1 cellular context compared by ENCODE assay signal in the genomic region with DNA sequence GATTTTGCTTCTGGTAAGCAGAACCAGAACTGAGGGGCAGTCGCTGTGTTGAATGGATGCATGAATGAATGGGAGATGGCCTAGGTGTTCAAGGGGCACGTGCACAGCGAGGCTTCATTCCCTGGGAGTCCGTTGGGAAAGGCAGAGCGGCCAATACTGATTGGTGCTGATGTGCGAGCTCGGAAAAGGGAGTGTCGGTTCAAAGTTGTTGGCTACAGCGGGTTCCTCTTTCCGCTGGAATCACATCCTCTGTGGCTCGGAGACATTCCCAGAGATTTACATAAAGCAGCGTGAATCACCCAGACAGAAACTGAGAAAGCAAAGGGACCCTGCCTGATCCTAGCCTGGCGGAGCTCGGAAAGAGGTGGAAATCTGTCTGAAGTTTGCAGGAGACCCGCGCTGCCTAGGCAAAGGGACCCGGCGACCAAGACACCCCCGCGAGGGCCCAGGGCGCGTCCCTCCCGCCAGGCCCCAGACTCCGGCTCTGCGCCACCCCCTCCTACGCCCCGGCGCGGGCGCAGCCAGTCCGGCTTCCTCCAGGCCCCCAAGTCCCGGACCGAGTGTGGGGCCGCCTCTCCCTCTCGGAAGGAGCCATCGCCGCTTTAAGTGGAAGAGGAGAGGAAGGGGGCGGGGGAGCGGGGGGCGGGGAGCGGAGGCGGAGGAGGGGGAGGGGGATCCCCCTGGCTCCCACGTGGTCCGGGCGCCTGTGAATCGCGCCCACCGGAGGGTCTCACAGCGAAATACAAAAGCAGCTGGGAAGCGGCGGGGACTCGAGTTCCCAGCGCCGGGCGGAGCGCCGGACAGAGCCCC.
TF ChIP-seq lines count a peak whose summit lies in the region.

A gene with protein sequence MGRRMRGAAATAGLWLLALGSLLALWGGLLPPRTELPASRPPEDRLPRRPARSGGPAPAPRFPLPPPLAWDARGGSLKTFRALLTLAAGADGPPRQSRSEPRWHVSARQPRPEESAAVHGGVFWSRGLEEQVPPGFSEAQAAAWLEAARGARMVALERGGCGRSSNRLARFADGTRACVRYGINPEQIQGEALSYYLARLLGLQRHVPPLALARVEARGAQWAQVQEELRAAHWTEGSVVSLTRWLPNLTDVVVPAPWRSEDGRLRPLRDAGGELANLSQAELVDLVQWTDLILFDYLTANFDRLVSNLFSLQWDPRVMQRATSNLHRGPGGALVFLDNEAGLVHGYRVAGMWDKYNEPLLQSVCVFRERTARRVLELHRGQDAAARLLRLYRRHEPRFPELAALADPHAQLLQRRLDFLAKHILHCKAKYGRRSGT (plus strand): TSS at position 774 of the 810 bp plus-strand sequence. CDS start 177 bp downstream, outside the sequence.

TF ChIP-seq in H1, 55 proteins besides CTCF, POLR2A, EP300 and RAD21 (continues in another document):
- TF ChIP-seq TCF12 (IDR thresholded peaks at IDR 0.05; ENCODE audit: low read depth, low read length) (no peak), POLR2AphosphoS5 (IDR thresholded peaks at IDR 0.05; ENCODE audit: low read depth, low read length) (no peak), JUN (IDR thresholded peaks at IDR 0.05; ENCODE audit: low read depth, low read length) (no peak), TAF7 (optimal IDR thresholded peaks at IDR 0.05; ENCODE audit: borderline replicate concordance, low read depth, low read length) (no peak), GABPA (IDR thresholded peaks at IDR 0.05; ENCODE audit: borderline replicate concordance, insufficient read depth, low read length) (no peak), NANOG (IDR thresholded peaks at IDR 0.05; ENCODE audit: insufficient read depth, low read depth, low read length, poor library complexity, severe bottlenecking) (no peak), CBX8 (IDR thresholded peaks at IDR 0.05; ENCODE audit: borderline replicate concordance, low read depth, low read length) (no peak), NRF1 (IDR thresholded peaks at IDR 0.05; ENCODE audit: low read depth, low read length) (no peak), PHF8 (conservative IDR thresholded peaks at IDR 0.05; ENCODE audit: low read depth, low read length) (no peak), TEAD4 (IDR thresholded peaks at IDR 0.05; ENCODE audit: low read depth, low read length) (no peak), CTBP2 (IDR thresholded peaks at IDR 0.05; ENCODE audit: borderline replicate concordance, insufficient read depth, insufficient read length, low read length) (no peak), MAFK (IDR thresholded peaks at IDR 0.05; ENCODE audit: low read depth, low read length) (no peak), CEBPB (IDR thresholded peaks at IDR 0.05; ENCODE audit: low read depth, low read length) (no peak), CHD2 (IDR thresholded peaks at IDR 0.05; ENCODE audit: low read length) (no peak), HDAC2 (IDR thresholded peaks at IDR 0.05; ENCODE audit: borderline replicate concordance in 1 of 2, low read depth in 2 of 2, low read length in 2 of 2) (no peak), EZH2 (IDR thresholded peaks at IDR 0.05; ENCODE audit: low read depth, low read length, severe bottlenecking) (peak; percentile 28), KDM4A (IDR thresholded peaks at IDR 0.05; ENCODE audit: low read depth, low read length, severe bottlenecking) (peak; percentile 94), SIX5 (IDR thresholded peaks at IDR 0.05; ENCODE audit: low read depth, low read length) (no peak), BRCA1 (IDR thresholded peaks at IDR 0.05; ENCODE audit: low read depth, low read length) (no peak), TAF1 (IDR thresholded peaks at IDR 0.05; ENCODE audit: low read depth, low read length) (peak; percentile 53; the same call in 1 of the 2 replicates), SP4 (IDR thresholded peaks at IDR 0.05; ENCODE audit: low read length) (no peak), ASH2L (IDR thresholded peaks at IDR 0.05; ENCODE audit: low read length) (peak; percentile 26), ZNF274 (IDR thresholded peaks at IDR 0.05; ENCODE audit: borderline replicate concordance, extremely low read depth, low read length) (no peak), GTF2F1 (IDR thresholded peaks at IDR 0.05; ENCODE audit: borderline replicate concordance, low read depth, low read length) (no peak), SIN3A (conservative IDR thresholded peaks at IDR 0.05 in 1 of 2, IDR thresholded peaks at IDR 0.05 in 1 of 2; ENCODE audit: low read depth in 1 of 2, low read length in 2 of 2) (no peak), KDM1A (IDR thresholded peaks at IDR 0.05; ENCODE audit: borderline replicate concordance, low read length) (peak; percentile 14; the same call in 1 of the 2 replicates), TBP (IDR thresholded peaks at IDR 0.05; ENCODE audit: low read depth, low read length) (no peak), SUZ12 (IDR thresholded peaks at IDR 0.05; ENCODE audit: low read length) (no peak), YY1 (IDR thresholded peaks at IDR 0.05; ENCODE audit: low read depth, low read length) (no peak), SAP30 (IDR thresholded peaks at IDR 0.05; ENCODE audit: insufficient read depth, insufficient replicate concordance, low read length) (no peak), SP2 (IDR thresholded peaks at IDR 0.05; ENCODE audit: low read length) (no peak), POU5F1 (IDR thresholded peaks at IDR 0.05; ENCODE audit: low read depth, low read length) (no peak), JUND (IDR thresholded peaks at IDR 0.05; ENCODE audit: low read length) (no peak), RFX5 (IDR thresholded peaks at IDR 0.05; ENCODE audit: borderline replicate concordance, low read depth, low read length) (no peak), CHD1 (IDR thresholded peaks at IDR 0.05; ENCODE audit: low read depth, low read length) (no peak), RXRA (IDR thresholded peaks at IDR 0.05; ENCODE audit: insufficient read depth, low read depth, low read length) (no peak), HDAC6 (IDR thresholded peaks at IDR 0.05; ENCODE audit: low read depth, low read length) (no peak), SP1 (IDR thresholded peaks at IDR 0.05; ENCODE audit: low read depth, low read length) (no peak), SRF (IDR thresholded peaks at IDR 0.05; ENCODE audit: low read depth, low read length) (no peak), BCL11A (IDR thresholded peaks at IDR 0.05; ENCODE audit: low read depth in 2 of 2, low read length in 2 of 2) (no peak), CREB1 (IDR thresholded peaks at IDR 0.05) (no peak), EGR1 (IDR thresholded peaks at IDR 0.05; ENCODE audit: borderline replicate concordance, low read depth, low read length) (peak; percentile 54; the same call in 1 of the 2 replicates), BACH1 (IDR thresholded peaks at IDR 0.05; ENCODE audit: low read length) (no peak), RBBP5 (IDR thresholded peaks at IDR 0.05; ENCODE audit: borderline replicate concordance, low read depth, low read length) (peak; percentile 27; the same call in 1 of the 2 replicates), KDM5A (IDR thresholded peaks at IDR 0.05; ENCODE audit: low read length) (no peak), CBX5 (IDR thresholded peaks at IDR 0.05; ENCODE audit: low read depth, low read length) (no peak)
- TF ChIP-seq, protein P1, sequence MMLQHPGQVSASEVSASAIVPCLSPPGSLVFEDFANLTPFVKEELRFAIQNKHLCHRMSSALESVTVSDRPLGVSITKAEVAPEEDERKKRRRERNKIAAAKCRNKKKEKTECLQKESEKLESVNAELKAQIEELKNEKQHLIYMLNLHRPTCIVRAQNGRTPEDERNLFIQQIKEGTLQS (IDR thresholded peaks at IDR 0.05; ENCODE audit: insufficient read depth, low read depth, low read length) = no peak
- TF ChIP-seq, protein P2, sequence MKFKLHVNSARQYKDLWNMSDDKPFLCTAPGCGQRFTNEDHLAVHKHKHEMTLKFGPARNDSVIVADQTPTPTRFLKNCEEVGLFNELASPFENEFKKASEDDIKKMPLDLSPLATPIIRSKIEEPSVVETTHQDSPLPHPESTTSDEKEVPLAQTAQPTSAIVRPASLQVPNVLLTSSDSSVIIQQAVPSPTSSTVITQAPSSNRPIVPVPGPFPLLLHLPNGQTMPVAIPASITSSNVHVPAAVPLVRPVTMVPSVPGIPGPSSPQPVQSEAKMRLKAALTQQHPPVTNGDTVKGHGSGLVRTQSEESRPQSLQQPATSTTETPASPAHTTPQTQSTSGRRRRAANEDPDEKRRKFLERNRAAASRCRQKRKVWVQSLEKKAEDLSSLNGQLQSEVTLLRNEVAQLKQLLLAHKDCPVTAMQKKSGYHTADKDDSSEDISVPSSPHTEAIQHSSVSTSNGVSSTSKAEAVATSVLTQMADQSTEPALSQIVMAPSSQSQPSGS (IDR thresholded peaks at IDR 0.05; ENCODE audit: low read length) = no peak
- TF ChIP-seq, protein P3, sequence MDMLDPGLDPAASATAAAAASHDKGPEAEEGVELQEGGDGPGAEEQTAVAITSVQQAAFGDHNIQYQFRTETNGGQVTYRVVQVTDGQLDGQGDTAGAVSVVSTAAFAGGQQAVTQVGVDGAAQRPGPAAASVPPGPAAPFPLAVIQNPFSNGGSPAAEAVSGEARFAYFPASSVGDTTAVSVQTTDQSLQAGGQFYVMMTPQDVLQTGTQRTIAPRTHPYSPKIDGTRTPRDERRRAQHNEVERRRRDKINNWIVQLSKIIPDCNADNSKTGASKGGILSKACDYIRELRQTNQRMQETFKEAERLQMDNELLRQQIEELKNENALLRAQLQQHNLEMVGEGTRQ (IDR thresholded peaks at IDR 0.05; ENCODE audit: low read length) = no peak
- TF ChIP-seq, protein P4, sequence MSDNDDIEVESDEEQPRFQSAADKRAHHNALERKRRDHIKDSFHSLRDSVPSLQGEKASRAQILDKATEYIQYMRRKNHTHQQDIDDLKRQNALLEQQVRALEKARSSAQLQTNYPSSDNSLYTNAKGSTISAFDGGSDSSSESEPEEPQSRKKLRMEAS (IDR thresholded peaks at IDR 0.05) = peak; percentile 99
- TF ChIP-seq, protein P5, sequence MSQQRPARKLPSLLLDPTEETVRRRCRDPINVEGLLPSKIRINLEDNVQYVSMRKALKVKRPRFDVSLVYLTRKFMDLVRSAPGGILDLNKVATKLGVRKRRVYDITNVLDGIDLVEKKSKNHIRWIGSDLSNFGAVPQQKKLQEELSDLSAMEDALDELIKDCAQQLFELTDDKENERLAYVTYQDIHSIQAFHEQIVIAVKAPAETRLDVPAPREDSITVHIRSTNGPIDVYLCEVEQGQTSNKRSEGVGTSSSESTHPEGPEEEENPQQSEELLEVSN (IDR thresholded peaks at IDR 0.05) = peak; percentile 97
- TF ChIP-seq, protein P6, sequence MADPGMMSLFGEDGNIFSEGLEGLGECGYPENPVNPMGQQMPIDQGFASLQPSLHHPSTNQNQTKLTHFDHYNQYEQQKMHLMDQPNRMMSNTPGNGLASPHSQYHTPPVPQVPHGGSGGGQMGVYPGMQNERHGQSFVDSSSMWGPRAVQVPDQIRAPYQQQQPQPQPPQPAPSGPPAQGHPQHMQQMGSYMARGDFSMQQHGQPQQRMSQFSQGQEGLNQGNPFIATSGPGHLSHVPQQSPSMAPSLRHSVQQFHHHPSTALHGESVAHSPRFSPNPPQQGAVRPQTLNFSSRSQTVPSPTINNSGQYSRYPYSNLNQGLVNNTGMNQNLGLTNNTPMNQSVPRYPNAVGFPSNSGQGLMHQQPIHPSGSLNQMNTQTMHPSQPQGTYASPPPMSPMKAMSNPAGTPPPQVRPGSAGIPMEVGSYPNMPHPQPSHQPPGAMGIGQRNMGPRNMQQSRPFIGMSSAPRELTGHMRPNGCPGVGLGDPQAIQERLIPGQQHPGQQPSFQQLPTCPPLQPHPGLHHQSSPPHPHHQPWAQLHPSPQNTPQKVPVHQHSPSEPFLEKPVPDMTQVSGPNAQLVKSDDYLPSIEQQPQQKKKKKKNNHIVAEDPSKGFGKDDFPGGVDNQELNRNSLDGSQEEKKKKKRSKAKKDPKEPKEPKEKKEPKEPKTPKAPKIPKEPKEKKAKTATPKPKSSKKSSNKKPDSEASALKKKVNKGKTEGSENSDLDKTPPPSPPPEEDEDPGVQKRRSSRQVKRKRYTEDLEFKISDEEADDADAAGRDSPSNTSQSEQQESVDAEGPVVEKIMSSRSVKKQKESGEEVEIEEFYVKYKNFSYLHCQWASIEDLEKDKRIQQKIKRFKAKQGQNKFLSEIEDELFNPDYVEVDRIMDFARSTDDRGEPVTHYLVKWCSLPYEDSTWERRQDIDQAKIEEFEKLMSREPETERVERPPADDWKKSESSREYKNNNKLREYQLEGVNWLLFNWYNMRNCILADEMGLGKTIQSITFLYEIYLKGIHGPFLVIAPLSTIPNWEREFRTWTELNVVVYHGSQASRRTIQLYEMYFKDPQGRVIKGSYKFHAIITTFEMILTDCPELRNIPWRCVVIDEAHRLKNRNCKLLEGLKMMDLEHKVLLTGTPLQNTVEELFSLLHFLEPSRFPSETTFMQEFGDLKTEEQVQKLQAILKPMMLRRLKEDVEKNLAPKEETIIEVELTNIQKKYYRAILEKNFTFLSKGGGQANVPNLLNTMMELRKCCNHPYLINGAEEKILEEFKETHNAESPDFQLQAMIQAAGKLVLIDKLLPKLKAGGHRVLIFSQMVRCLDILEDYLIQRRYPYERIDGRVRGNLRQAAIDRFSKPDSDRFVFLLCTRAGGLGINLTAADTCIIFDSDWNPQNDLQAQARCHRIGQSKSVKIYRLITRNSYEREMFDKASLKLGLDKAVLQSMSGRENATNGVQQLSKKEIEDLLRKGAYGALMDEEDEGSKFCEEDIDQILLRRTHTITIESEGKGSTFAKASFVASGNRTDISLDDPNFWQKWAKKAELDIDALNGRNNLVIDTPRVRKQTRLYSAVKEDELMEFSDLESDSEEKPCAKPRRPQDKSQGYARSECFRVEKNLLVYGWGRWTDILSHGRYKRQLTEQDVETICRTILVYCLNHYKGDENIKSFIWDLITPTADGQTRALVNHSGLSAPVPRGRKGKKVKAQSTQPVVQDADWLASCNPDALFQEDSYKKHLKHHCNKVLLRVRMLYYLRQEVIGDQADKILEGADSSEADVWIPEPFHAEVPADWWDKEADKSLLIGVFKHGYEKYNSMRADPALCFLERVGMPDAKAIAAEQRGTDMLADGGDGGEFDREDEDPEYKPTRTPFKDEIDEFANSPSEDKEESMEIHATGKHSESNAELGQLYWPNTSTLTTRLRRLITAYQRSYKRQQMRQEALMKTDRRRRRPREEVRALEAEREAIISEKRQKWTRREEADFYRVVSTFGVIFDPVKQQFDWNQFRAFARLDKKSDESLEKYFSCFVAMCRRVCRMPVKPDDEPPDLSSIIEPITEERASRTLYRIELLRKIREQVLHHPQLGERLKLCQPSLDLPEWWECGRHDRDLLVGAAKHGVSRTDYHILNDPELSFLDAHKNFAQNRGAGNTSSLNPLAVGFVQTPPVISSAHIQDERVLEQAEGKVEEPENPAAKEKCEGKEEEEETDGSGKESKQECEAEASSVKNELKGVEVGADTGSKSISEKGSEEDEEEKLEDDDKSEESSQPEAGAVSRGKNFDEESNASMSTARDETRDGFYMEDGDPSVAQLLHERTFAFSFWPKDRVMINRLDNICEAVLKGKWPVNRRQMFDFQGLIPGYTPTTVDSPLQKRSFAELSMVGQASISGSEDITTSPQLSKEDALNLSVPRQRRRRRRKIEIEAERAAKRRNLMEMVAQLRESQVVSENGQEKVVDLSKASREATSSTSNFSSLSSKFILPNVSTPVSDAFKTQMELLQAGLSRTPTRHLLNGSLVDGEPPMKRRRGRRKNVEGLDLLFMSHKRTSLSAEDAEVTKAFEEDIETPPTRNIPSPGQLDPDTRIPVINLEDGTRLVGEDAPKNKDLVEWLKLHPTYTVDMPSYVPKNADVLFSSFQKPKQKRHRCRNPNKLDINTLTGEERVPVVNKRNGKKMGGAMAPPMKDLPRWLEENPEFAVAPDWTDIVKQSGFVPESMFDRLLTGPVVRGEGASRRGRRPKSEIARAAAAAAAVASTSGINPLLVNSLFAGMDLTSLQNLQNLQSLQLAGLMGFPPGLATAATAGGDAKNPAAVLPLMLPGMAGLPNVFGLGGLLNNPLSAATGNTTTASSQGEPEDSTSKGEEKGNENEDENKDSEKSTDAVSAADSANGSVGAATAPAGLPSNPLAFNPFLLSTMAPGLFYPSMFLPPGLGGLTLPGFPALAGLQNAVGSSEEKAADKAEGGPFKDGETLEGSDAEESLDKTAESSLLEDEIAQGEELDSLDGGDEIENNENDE (IDR thresholded peaks at IDR 0.05; ENCODE audit: insufficient replicate concordance, low read length) = no peak
